ENCODE assay signal across 1 cellular context in the genomic region with DNA sequence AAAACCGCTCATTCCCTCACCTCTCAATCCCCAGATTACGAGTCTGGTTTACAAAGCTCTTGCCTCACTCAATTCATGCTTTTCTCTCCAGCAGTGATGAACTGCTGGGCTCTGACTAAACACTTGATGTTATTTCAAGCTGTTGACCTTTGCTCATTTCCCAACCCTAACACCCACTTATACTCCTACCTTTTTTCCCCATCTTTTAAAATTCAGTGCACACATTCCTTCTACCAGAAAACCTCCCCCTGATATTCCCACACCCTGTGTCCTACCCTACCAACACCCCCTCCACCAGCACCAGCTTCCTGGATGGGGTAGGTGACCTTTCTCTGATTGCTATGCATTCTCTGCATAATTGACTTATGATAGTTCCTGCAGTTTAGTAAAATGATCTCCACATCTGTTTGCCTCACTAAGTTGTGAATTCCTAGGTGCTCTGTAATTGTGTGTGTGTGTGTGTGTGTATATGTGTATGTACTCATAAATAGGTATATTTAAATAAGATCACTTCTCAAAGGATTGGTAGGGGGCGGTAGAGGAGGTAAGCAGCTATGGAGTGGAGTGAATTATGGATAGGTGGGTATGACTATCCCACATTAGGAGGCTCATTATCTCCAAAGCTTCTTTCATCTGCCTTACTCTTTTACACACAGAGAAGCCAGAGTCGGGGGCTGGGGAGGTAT.
TF ChIP-seq lines count a peak whose summit lies in the region.

No MANE protein-coding gene starts in this region.

TF ChIP-seq in K562, 482 proteins besides CTCF, POLR2A, EP300 and RAD21:
- TF ChIP-seq BRD4 (IDR thresholded peaks at IDR 0.05) (no peak), CXXC5 (CRISPR knock-in tag; IDR thresholded peaks at IDR 0.05) (no peak), FOXO4 (CRISPR knock-in tag; IDR thresholded peaks at IDR 0.05) (no peak), MED1 (CRISPR knock-in tag; IDR thresholded peaks at IDR 0.05; ENCODE audit: borderline replicate concordance) (no peak), CTBP1 (IDR thresholded peaks at IDR 0.05; ENCODE audit: borderline replicate concordance) (no peak), BCL6 (CRISPR knock-in tag; IDR thresholded peaks at IDR 0.05) (no peak), NR3C1 (CRISPR knock-in tag; IDR thresholded peaks at IDR 0.05) (no peak), SLC30A9 (CRISPR knock-in tag; IDR thresholded peaks at IDR 0.05) (no peak), FOS (IDR thresholded peaks at IDR 0.05; ENCODE audit: extremely low read depth, insufficient read length) (no peak), XRCC3 (IDR thresholded peaks at IDR 0.05) (no peak), PCBP1 (IDR thresholded peaks at IDR 0.05; ENCODE audit: low read depth, low read length, poor library complexity, severe bottlenecking) (no peak), SAFB (IDR thresholded peaks at IDR 0.05; ENCODE audit: borderline replicate concordance, low read depth, low read length) (no peak), TCFL5 (CRISPR knock-in tag; conservative IDR thresholded peaks at IDR 0.05) (no peak)
- TF ChIP-seq, protein P1, sequence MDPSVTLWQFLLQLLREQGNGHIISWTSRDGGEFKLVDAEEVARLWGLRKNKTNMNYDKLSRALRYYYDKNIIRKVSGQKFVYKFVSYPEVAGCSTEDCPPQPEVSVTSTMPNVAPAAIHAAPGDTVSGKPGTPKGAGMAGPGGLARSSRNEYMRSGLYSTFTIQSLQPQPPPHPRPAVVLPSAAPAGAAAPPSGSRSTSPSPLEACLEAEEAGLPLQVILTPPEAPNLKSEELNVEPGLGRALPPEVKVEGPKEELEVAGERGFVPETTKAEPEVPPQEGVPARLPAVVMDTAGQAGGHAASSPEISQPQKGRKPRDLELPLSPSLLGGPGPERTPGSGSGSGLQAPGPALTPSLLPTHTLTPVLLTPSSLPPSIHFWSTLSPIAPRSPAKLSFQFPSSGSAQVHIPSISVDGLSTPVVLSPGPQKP (CRISPR knock-in tag; IDR thresholded peaks at IDR 0.05): no peak
- TF ChIP-seq, protein P2, sequence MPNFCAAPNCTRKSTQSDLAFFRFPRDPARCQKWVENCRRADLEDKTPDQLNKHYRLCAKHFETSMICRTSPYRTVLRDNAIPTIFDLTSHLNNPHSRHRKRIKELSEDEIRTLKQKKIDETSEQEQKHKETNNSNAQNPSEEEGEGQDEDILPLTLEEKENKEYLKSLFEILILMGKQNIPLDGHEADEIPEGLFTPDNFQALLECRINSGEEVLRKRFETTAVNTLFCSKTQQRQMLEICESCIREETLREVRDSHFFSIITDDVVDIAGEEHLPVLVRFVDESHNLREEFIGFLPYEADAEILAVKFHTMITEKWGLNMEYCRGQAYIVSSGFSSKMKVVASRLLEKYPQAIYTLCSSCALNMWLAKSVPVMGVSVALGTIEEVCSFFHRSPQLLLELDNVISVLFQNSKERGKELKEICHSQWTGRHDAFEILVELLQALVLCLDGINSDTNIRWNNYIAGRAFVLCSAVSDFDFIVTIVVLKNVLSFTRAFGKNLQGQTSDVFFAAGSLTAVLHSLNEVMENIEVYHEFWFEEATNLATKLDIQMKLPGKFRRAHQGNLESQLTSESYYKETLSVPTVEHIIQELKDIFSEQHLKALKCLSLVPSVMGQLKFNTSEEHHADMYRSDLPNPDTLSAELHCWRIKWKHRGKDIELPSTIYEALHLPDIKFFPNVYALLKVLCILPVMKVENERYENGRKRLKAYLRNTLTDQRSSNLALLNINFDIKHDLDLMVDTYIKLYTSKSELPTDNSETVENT (CRISPR knock-in tag; IDR thresholded peaks at IDR 0.05): no peak
